ENCODE assay signal across 22 cellular contexts in the genomic region with DNA sequence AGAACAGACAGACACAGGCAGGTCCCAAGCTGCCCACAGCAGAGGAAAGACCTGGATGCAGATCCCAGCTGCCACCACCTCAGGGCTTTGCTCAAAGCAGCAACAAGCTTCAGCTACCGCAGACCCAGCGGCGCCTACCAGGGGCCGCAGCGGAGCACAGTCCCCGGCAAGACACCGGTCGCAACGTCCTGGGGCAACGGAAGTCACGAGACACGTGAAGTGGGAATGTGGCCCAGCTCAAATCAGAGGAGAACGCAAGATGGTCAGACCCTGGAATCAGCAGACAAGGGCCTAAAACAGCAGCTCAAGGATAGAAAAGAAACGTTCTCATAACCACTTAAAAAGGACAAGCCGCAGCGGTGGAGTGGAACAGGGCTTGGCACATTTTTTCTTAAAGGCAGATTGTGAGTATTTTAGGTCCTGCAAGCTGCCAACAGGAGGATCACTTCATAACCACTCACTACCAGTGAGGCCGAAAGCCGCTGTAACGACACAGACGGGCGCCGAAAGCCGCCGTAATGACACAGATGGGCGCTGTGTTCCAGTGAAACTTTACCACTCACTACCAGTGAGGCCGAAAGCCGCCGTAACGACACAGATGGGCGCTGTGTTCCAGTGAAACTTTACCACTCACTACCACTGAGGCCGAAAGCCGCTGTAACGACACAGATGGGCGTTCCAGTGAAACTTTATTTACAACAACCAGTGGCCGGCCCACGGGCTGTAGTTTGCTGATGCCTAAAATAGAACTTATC. TPM values are rescaled to one million over a fixed set of nuclear protein-coding genes. Genes with fewer than 3 reads are reported as not detected.
A peak's percentile ranks its signal among the peaks of the same experiment; 100 is the strongest.
DNase-seq lines count a peak whose midpoint lies in the region; ATAC-seq, FAIRE-seq and TF ChIP-seq lines count a peak whose summit lies in the region.
"Had no signal": no experiment of that assay in that cellular context is flagged by ENCODE, and none has a peak within 500 bp of the region (broad histone marks: within the 10 kb centered on the region; RNA-seq: fewer than 3 reads in every experiment).

No MANE protein-coding gene starts in this region.

- no peak overlapping the region for H4K8ac ChIP-seq in IMR-90 (ENCODE audit: low read depth in 2 of 2, low read length in 2 of 2)

- intact Hi-C loops in IMR-90 (cut with micrococcal nuclease): no loop called here

- no peaks in the 10 kb centered on the region for H4K20me1 ChIP-seq in IMR-90 (ENCODE audit: insufficient read depth, low read length)

- H2BK120ac ChIP-seq in IMR-90 (ENCODE audit: low read depth, low read length): no peak overlapping the region

- H2AFZ ChIP-seq in IMR-90 (replicated peaks; ENCODE audit: low read length, poor library complexity): peak overlapping the region; percentile 56

- POLR2A ChIA-PET in IMR-90 (lab: Charles Lee; ENCODE audit: unreplicated experiment): no interaction called here

- TF ChIP-seq CTCF in BE2C (IDR thresholded peaks at IDR 0.05; ENCODE audit: low read depth, low read length) (peak; percentile 16; the same call in 1 of the 2 replicates), IMR-90 (conservative IDR thresholded peaks at IDR 0.05; ENCODE audit: low read depth, low read length) (no peak), bronchial epithelial cell (IDR thresholded peaks at IDR 0.05; ENCODE audit: insufficient read depth, low read length, severe bottlenecking) (no peak)

- H3K4ac ChIP-seq in IMR-90 (ENCODE audit: low read depth, low read length): no peak overlapping the region

- no peaks in the 10 kb centered on the region for H3K36me3 ChIP-seq in BE2C
- no peaks in the 10 kb centered on the region for H3K36me3 ChIP-seq in IMR-90 (ENCODE audit: control insufficient read depth, insufficient read depth, low read length)
- H3K36me3 ChIP-seq in bronchial epithelial cell (ENCODE audit: control insufficient read depth, insufficient read depth, low read length): no peaks in the 10 kb centered on the region
- no peaks in the 10 kb centered on the region for H3K36me3 ChIP-seq in mesodermal cell (ENCODE audit: control insufficient read depth, insufficient read depth, low read length)
- H3K36me3 ChIP-seq: brain microvascular endothelial cell, vagina had no signal

- no peak overlapping the region for H2AK9ac ChIP-seq in IMR-90 (replicated peaks; ENCODE audit: low read depth, low read length, poor library complexity)

- H3K4me1 ChIP-seq in BE2C (peaks cover 4% of the 10 kb centered on the region; the same call in 1 of the 2 replicates), IMR-90 (ENCODE audit: control insufficient read depth, insufficient read depth, low read length) (no peaks in the 10 kb centered on the region), mesodermal cell (ENCODE audit: control insufficient read depth, insufficient read depth, low read length, poor library complexity, severe bottlenecking) (peaks cover 3% of the 10 kb centered on the region)
- H3K4me1 ChIP-seq: foreskin keratinocyte had no signal

- DNase-seq in BE2C (peak; percentile 65), IMR-90 (no peak), bronchial epithelial cell (ENCODE audit: low read depth) (no peak), caudate nucleus (lab: John Stamatoyannopoulos, UW) (no peak), COR-L47 (lab: John Stamatoyannopoulos, UW) (no peak), AG20443 (ENCODE audit: low spot score) (no peak), cerebellar nuclear complex (lab: John Stamatoyannopoulos, UW) (no peak)
- DNase-seq: activated CD4-positive, alpha-beta T cell treated with anti-CD3 and anti-CD28 coated beads for 36 hours; activated naive CD8-positive, alpha-beta T cell treated with anti-CD3 and anti-CD28 coated beads, Interleukin-2, amount 50 U/mL, for 24 hours; brain microvascular endothelial cell; CD8-positive, alpha-beta memory T cell; foreskin keratinocyte; Karpas-422; left cardiac atrium; midbrain; NCI-H1105; RPMI8226; small intestine; stimulated activated CD4-positive, alpha-beta T cell treated with anti-CD3 and anti-CD28 coated beads, Interleukin-4, amount 100 ng/mL, for 24 hours; SW 1271 had no signal

- H4K91ac ChIP-seq in IMR-90 (ENCODE audit: insufficient read depth, low read depth, low read length): no peak overlapping the region

- H3K9me1 ChIP-seq in IMR-90 (ENCODE audit: insufficient read depth, low read length): no peaks in the 10 kb centered on the region

- no peak overlapping the region for H3K56ac ChIP-seq in IMR-90 (ENCODE audit: extremely low read depth, insufficient read depth, low read length)

- no peak overlapping the region for H2BK5ac ChIP-seq in IMR-90 (ENCODE audit: low read depth, low read length, poor library complexity, severe bottlenecking)

- FAIRE-seq in bronchial epithelial cell (lab: Jason Lieb, UNC): peak; percentile 96
- FAIRE-seq: small intestine had no signal

- dilution Hi-C loops in IMR-90 (cut with HindIII; ENCODE audit: low sequenced_read_pairs, unreplicated experiment): no loop called here

- no peak for TF ChIP-seq POLR2A in IMR-90 (IDR thresholded peaks at IDR 0.05; ENCODE audit: low read depth, low read length)

- H3K27me3 ChIP-seq in BE2C (no peaks in the 10 kb centered on the region), IMR-90 (ENCODE audit: control insufficient read depth, insufficient read depth, low read length) (peaks cover 41% of the 10 kb centered on the region), bronchial epithelial cell (ENCODE audit: control insufficient read depth, insufficient read depth, low read length) (peaks cover 2% of the 10 kb centered on the region)
- H3K27me3 ChIP-seq: vagina had no signal

- no peak overlapping the region for H3K4me2 ChIP-seq in IMR-90 (ENCODE audit: low read depth, low read length)

- H4K5ac ChIP-seq in IMR-90 (ENCODE audit: low read depth, low read length): no peak overlapping the region

- WGBS in IMR-90 (ENCODE audit: extremely low coverage in 2 of 2, insufficient read length in 1 of 2), 2 experiments: 67% methylated on average over 19 of the region's 36 CpGs; no CpG with 5 or more reads in 1 of the 2 experiments
- WGBS in mesodermal cell (ENCODE audit: insufficient coverage in 2 of 2), 2 experiments: 86 to 88% methylated on average over 33 of the region's 36 CpGs

- H3K9me3 ChIP-seq in BE2C (no peaks in the 10 kb centered on the region), IMR-90 (ENCODE audit: control insufficient read depth, insufficient read depth, low read length) (no peaks in the 10 kb centered on the region; the same call in 1 of the 2 replicates), mesodermal cell (ENCODE audit: control insufficient read depth, low read length) (no peaks in the 10 kb centered on the region)
- H3K9me3 ChIP-seq: vagina had no signal

- H2AK5ac ChIP-seq in IMR-90 (ENCODE audit: low read depth, low read length): no peak overlapping the region

- no TSS peak for BruUV-seq in IMR-90 (replicated peaks; lab: Mats Ljungman, UMichigan)

- in situ Hi-C loops in IMR-90 (cut with MboI; ENCODE audit: low sequenced_read_pairs): no loop called here

- no peak overlapping the region for H2BK15ac ChIP-seq in IMR-90 (ENCODE audit: low read depth, low read length)

- ATAC-seq in IMR-90 (ENCODE audit: low read depth): no peak
- ATAC-seq: activated CD4-positive, alpha-beta T cell treated with anti-CD3 and anti-CD28 coated beads for 36 hours; activated naive CD8-positive, alpha-beta T cell treated with anti-CD3 and anti-CD28 coated beads, Interleukin-2, amount 50 U/mL, for 24 hours; left cardiac atrium had no signal

- H2BK20ac ChIP-seq in IMR-90 (ENCODE audit: low read depth, low read length): no peak overlapping the region

- CTCF ChIA-PET in IMR-90 (lab: Yijun Ruan, JAX): no interaction called here

- TF ChIP-seq RAD21 in IMR-90 (IDR thresholded peaks at IDR 0.05; ENCODE audit: low read length): no peak

- no peak overlapping the region for H3K14ac ChIP-seq in IMR-90 (replicated peaks; ENCODE audit: low read depth, low read length)

- H3K23ac ChIP-seq in IMR-90 (ENCODE audit: low read depth, low read length): no peak overlapping the region; the same call in 1 of the 2 replicates

- no peak overlapping the region for H3K18ac ChIP-seq in IMR-90 (ENCODE audit: low read depth, low read length)

- no peak overlapping the region for H3K4me3 ChIP-seq in BE2C (ENCODE audit: low read depth, low read length)
- H3K4me3 ChIP-seq in IMR-90 (ENCODE audit: insufficient read depth, low read depth, low read length): no peak overlapping the region
- H3K4me3 ChIP-seq in bronchial epithelial cell (ENCODE audit: low read depth, low read length): no peak overlapping the region
- no peak overlapping the region for H3K4me3 ChIP-seq in mesodermal cell (ENCODE audit: extremely low read depth, insufficient read depth, low read length, poor library complexity, severe bottlenecking)
- H3K4me3 ChIP-seq: vagina had no signal

- H3K27ac ChIP-seq in IMR-90 (ENCODE audit: insufficient read depth, low read length) (no peak overlapping the region), mesodermal cell (ENCODE audit: low read depth, low read length, severe bottlenecking) (peak overlapping the region; percentile 13), caudate nucleus (ENCODE audit: low read depth, low read length) (no peak overlapping the region)
- H3K27ac ChIP-seq: brain microvascular endothelial cell, foreskin keratinocyte, vagina had no signal

- H3K9ac ChIP-seq in IMR-90 (ENCODE audit: low read depth, low read length): no peak overlapping the region

- no peaks in the 10 kb centered on the region for H3K79me1 ChIP-seq in IMR-90 (ENCODE audit: low read depth in 1 of 2, low read length in 2 of 2)

TF ChIP-seq in IMR-90, 13 proteins besides CTCF, POLR2A, EP300 and RAD21 (continues in another document):
- TF ChIP-seq BHLHE40 (IDR thresholded peaks at IDR 0.05; ENCODE audit: low read depth, low read length) (no peak), SMC3 (IDR thresholded peaks at IDR 0.05; ENCODE audit: low read depth, low read length) (no peak), MAFK (IDR thresholded peaks at IDR 0.05; ENCODE audit: low read depth, low read length) (no peak)

RNA-seq across cellular contexts. Expression of a gene that starts 21.7 kb away (rescaled TPM):
- polyA plus RNA-seq in BE2C (2012; ENCODE audit: insufficient read depth, insufficient read length, low read depth): 2.3 TPM
- total RNA-seq in IMR-90 (2012; rRNA removed) (0.56 and 0.72 TPM in 2 replicates), bronchial epithelial cell (0.64 and 1.6 TPM in 2 replicates)
- 1.3 and 1.5 TPM in 2 replicates for polyA plus RNA-seq in IMR-90 (2012; rRNA removed)
- 1.0 and 1.8 TPM in 2 replicates for polyA plus RNA-seq in IMR-90 (2012; cell fraction: cytosol; rRNA removed)
- polyA plus RNA-seq in IMR-90 (2012; cell fraction: nucleus; rRNA removed; ENCODE audit: low replicate concordance): 2.0 and 2.3 TPM in 2 replicates
- 1.1 TPM for polyA plus RNA-seq in mesodermal cell (2013, experiment 1 of 2)
- 0.86 TPM for polyA plus RNA-seq in mesodermal cell (2013, experiment 2 of 2)

RNA-seq across cellular contexts. Expression of a gene that starts 59.5 kb away (rescaled TPM):
- 111 TPM for polyA plus RNA-seq in BE2C (2012; ENCODE audit: insufficient read depth, insufficient read length, low read depth)
- total RNA-seq in IMR-90 (2012; rRNA removed) (47.5 and 50.8 TPM in 2 replicates), bronchial epithelial cell (37.5 and 42.4 TPM in 2 replicates)
- polyA plus RNA-seq in IMR-90 (2012; rRNA removed): 34.0 and 35.1 TPM in 2 replicates
- polyA plus RNA-seq in IMR-90 (2012; cell fraction: cytosol; rRNA removed): 15.1 and 18.7 TPM in 2 replicates
- polyA plus RNA-seq in IMR-90 (2012; cell fraction: nucleus; rRNA removed; ENCODE audit: low replicate concordance): 108 and 144 TPM in 2 replicates
- 32.3 TPM for polyA plus RNA-seq in mesodermal cell (2013, experiment 1 of 2)
- 29.0 TPM for polyA plus RNA-seq in mesodermal cell (2013, experiment 2 of 2)
